10 cellular contexts compared by ENCODE assay signal in the genomic region with DNA sequence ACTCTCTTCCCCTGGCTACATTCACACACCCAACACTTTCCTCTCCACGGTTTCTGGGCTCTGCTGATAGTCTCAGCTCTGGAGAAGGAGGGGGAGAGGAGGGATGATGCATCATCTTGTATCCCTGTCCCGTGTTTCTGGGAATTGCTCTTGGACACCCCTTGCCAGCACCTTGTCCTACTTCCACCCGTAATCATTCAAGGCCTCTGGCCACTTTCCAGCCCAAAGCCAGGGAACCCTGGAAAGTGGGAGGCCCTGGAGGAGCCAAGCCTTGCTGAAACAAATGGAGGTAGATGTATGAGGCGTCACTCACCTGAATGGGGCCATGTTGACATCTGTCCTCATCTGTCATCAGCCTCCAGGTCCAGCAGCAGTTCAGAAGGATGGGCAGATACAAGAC. TPM values are rescaled to one million over a fixed set of nuclear protein-coding genes. Genes with fewer than 3 reads are reported as not detected.
A peak's percentile ranks its signal among the peaks of the same experiment; 100 is the strongest.
DNase-seq lines count a peak whose midpoint lies in the region; TF ChIP-seq lines count a peak whose summit lies in the region.
"Had no signal": no experiment of that assay in that cellular context is flagged by ENCODE, and none has a peak within 500 bp of the region (broad histone marks: within the 10 kb centered on the region; RNA-seq: fewer than 3 reads in every experiment).

No MANE protein-coding gene starts in this region.

- intact Hi-C loops in breast epithelium (cut with DNase I; ENCODE audit: low total_unique reads): loop anchor here (5.0 kb wide), 1 partner anchor 1128 kb away; the partner anchor contains the start of gene ZNF687
- intact Hi-C loops in mammary epithelial cell (cut with micrococcal nuclease): no loop called here
- intact Hi-C loops in adrenal gland (cut with DNase I): no loop called here
- intact Hi-C loops in transverse colon (cut with DNase I; ENCODE audit: low total_unique reads): loop anchor here (5.0 kb wide), 1 partner anchor 87 kb away; the partner anchor contains the start of gene VPS45

- no TSS peak for BruUV-seq in mammary epithelial cell (replicated peaks; lab: Mats Ljungman, UMichigan)

- in situ Hi-C loops in mammary epithelial cell (cut with MboI; ENCODE audit: low sequenced_read_pairs in 2 of 2) (no loop called here), transverse colon (cut with MboI; ENCODE audit: low pct_ligation_motif_present in 1 of 4, low pct_unique_long_range_greater_than_20kb in 1 of 4, low sequenced_read_pairs in 3 of 4) (loop anchor here in 1 of 4 donors (25.0 kb wide), 1 partner anchor 92 kb away; the partner anchor contains the start of gene VPS45)

- H3K9ac ChIP-seq in mammary epithelial cell (ENCODE audit: insufficient read depth, low read length): no peak overlapping the region
- H3K9ac ChIP-seq in muscle layer of colon (ENCODE audit: low read length): peak overlapping the region; percentile 85

- H3K27me3 ChIP-seq in breast epithelium (no peaks in the 10 kb centered on the region), mammary epithelial cell (ENCODE audit: insufficient read depth, low read length) (no peaks in the 10 kb centered on the region), adrenal gland (no peaks in the 10 kb centered on the region), muscle layer of colon (ENCODE audit: control insufficient read depth in 1 of 2, insufficient read depth in 2 of 2, low read length in 2 of 2) (no peaks in the 10 kb centered on the region), transverse colon (peaks cover 16% of the 10 kb centered on the region)

- H4K20me1 ChIP-seq in mammary epithelial cell (ENCODE audit: insufficient read depth, low read length): no peaks in the 10 kb centered on the region

- H3K9me3 ChIP-seq in breast epithelium (no peaks in the 10 kb centered on the region), mammary epithelial cell (replicated peaks; ENCODE audit: insufficient read depth, low read length) (no peaks in the 10 kb centered on the region), adrenal gland (replicated peaks in 1 of 3) (no peaks in the 10 kb centered on the region), muscle layer of colon (ENCODE audit: low read length) (no peaks in the 10 kb centered on the region), transverse colon (no peaks in the 10 kb centered on the region)

- no peak overlapping the region for H2AFZ ChIP-seq in mammary epithelial cell (ENCODE audit: low read depth, low read length)

- TF ChIP-seq CTCF in breast epithelium (IDR thresholded peaks at IDR 0.05) (no peak), mammary epithelial cell (conservative IDR thresholded peaks at IDR 0.05 in 1 of 2, IDR thresholded peaks at IDR 0.05 in 1 of 2; ENCODE audit: extremely low read depth in 1 of 2, insufficient read depth in 1 of 2, low read depth in 1 of 2, low read length in 2 of 2) (no peak), adrenal gland (IDR thresholded peaks at IDR 0.05) (no peak), transverse colon (IDR thresholded peaks at IDR 0.05) (no peak)

- no peak overlapping the region for H3K4me2 ChIP-seq in mammary epithelial cell (ENCODE audit: insufficient read depth, low read depth, low read length)

- H3K27ac ChIP-seq in breast epithelium (peak overlapping the region; percentile 65 to 83), mammary epithelial cell (ENCODE audit: insufficient read depth, low read depth, low read length) (no peak overlapping the region), adrenal gland (peak overlapping the region in 3 of 5 donors; percentile 81 to 96 (median 95)), muscle layer of colon (ENCODE audit: low read depth, low read length) (peak overlapping the region; percentile 99), transverse colon (peak overlapping the region; percentile 92 to 96 (median 94))

- DNase-seq in breast epithelium (ENCODE audit: low spot score in 2 of 2): no peak
- DNase-seq in mammary epithelial cell: no peak
- peak in 6 of 7 donors; percentile 55 to 87 (median 73) for DNase-seq in adrenal gland
- DNase-seq in transverse colon: no peak
- no peak for DNase-seq in kidney glomerular epithelial cell (lab: John Stamatoyannopoulos, UW)
- DNase-seq in DMS53 treated with DMSO at 0.1 percent for 48 hours (lab: John Stamatoyannopoulos, UW; ENCODE audit: unreplicated experiment): no peak
- no peak for DNase-seq in NCI-H1417 (lab: John Stamatoyannopoulos, UW)
- DNase-seq: activated CD4-positive, alpha-beta T cell treated with anti-CD3 and anti-CD28 coated beads, Interleukin-2, amount 50 U/mL, for 1 hour; NCI-H446 had no signal

- TF ChIP-seq EP300 in transverse colon (IDR thresholded peaks at IDR 0.05; ENCODE audit: low read depth): no peak

- TF ChIP-seq POLR2A in breast epithelium (IDR thresholded peaks at IDR 0.05): no peak
- TF ChIP-seq POLR2A in adrenal gland (IDR thresholded peaks at IDR 0.05): peak in 1 of 2 donors; percentile 49
- no peak for TF ChIP-seq POLR2A in transverse colon (IDR thresholded peaks at IDR 0.05)

- H3K4me1 ChIP-seq in breast epithelium: peaks cover 0 to 5% of the 10 kb centered on the region in 2 donors
- H3K4me1 ChIP-seq in mammary epithelial cell (ENCODE audit: insufficient read depth, low read length): peaks cover 7% of the 10 kb centered on the region
- peaks cover 28 to 62% of the 10 kb centered on the region in 2 donors for H3K4me1 ChIP-seq in adrenal gland (replicated peaks in 1 of 2)
- H3K4me1 ChIP-seq in muscle layer of colon (ENCODE audit: insufficient read depth, low read length): peaks cover 64% of the 10 kb centered on the region
- peaks cover 9 to 69% (median 32%) of the 10 kb centered on the region in 4 donors for H3K4me1 ChIP-seq in transverse colon

- no peaks in the 10 kb centered on the region for H3K79me2 ChIP-seq in mammary epithelial cell (ENCODE audit: insufficient read depth, low read length)

- H3K4me3 ChIP-seq in breast epithelium: peak overlapping the region in 1 of 3 donors; percentile 33
- no peak overlapping the region for H3K4me3 ChIP-seq in mammary epithelial cell (replicated peaks in 1 of 3; ENCODE audit: insufficient read depth in 1 of 3, low read depth in 2 of 3, low read length in 3 of 3)
- H3K4me3 ChIP-seq in adrenal gland: peak overlapping the region in 1 of 4 donors; percentile 10
- H3K4me3 ChIP-seq in muscle layer of colon (ENCODE audit: low read depth in 1 of 2, low read length in 2 of 2): peak overlapping the region; percentile 7 to 94
- H3K4me3 ChIP-seq in transverse colon: no peak overlapping the region

- 83% methylated on average over 4 of the region's 4 CpGs for WGBS in mammary epithelial cell (ENCODE audit: low coverage, missing lambda C conversion rate)
- 26 to 39% (median 38%) methylated on average over 3 to 4 of the region's 4 CpGs for WGBS in adrenal gland, 4 donors
- 62% methylated on average over 4 of the region's 4 CpGs; no CpG with 5 or more reads in 1 of the 2 donors for WGBS in transverse colon (ENCODE audit: low coverage in 1 of 2), 2 donors

- CTCF ChIA-PET in mammary epithelial cell (lab: Charles Lee; ENCODE audit: low non-redundant PET): no interaction called here

- dilution Hi-C loops in mammary epithelial cell (cut with HindIII; ENCODE audit: low sequenced_read_pairs): no loop called here

- no peaks in the 10 kb centered on the region for H3K36me3 ChIP-seq in breast epithelium
- H3K36me3 ChIP-seq in mammary epithelial cell (ENCODE audit: insufficient read depth, low read length): no peaks in the 10 kb centered on the region
- peaks cover 0 to 43% of the 10 kb centered on the region in 2 donors for H3K36me3 ChIP-seq in adrenal gland (replicated peaks in 1 of 2)
- H3K36me3 ChIP-seq in muscle layer of colon (ENCODE audit: insufficient read depth, low read length): peaks cover 64% of the 10 kb centered on the region
- H3K36me3 ChIP-seq in transverse colon: peaks cover 0 to 13% (median 0%) of the 10 kb centered on the region in 4 donors

RNA-seq across cellular contexts. Expression of gene PLEKHO1, which starts 4.4 kb away (rescaled TPM):
- total RNA-seq in breast epithelium: 10 to 100 TPM; 20.8 to 58.0 (median 27.5) TPM
- 1 to 10 TPM; 3.1 to 3.3 TPM for total RNA-seq in mammary epithelial cell
- polyA plus RNA-seq in mammary epithelial cell: 1.6 TPM
- polyA minus RNA-seq in mammary epithelial cell: 6.5 TPM
- 100 to 1,000 TPM in 1 of 8 donors, 10 to 100 TPM in 7; 43.5 to 109 (median 79.9) TPM for total RNA-seq in adrenal gland
- polyA plus RNA-seq in adrenal gland: 100 to 1,000 TPM in 2 of 3 donors, 10 to 100 TPM in 1; 47.3 to 298 (median 227) TPM
- total RNA-seq in transverse colon: 10 to 100 TPM; 35.9 to 76.3 (median 49.7) TPM

Comparison
In these comparisons a context has a peak if more than half of its experiments do, and no peak if none do; other contexts are left out.
1. RNA of gene PLEKHO1, which starts 4.4 kb away (total RNA-seq): 43.5 to 109 TPM in adrenal gland, 35.9 to 76.3 TPM in transverse colon and 20.8 to 58.0 TPM in breast epithelium; 3.1 to 3.3 TPM in mammary epithelial cell; every median in the first group is over 4 times any median in the second.
2. intact Hi-C loops: an anchor here in breast epithelium (5.0 kb wide) and transverse colon (5.0 kb wide); none called in mammary epithelial cell and adrenal gland.
3. DNase-seq: peak in adrenal gland (6 of 7); none in breast epithelium (0 of 2), mammary epithelial cell (single experiment), transverse colon (single experiment), kidney glomerular epithelial cell (single experiment), DMS53 treated with DMSO at 0.1 percent for 48 hours (single experiment) and NCI-H1417 (0 of 3).
4. H3K4me3 ChIP-seq: peak in muscle layer of colon (2 of 2); none in mammary epithelial cell (0 of 3) and transverse colon (0 of 4).